ENCODE assay signal across 8 cellular contexts in the genomic region with DNA sequence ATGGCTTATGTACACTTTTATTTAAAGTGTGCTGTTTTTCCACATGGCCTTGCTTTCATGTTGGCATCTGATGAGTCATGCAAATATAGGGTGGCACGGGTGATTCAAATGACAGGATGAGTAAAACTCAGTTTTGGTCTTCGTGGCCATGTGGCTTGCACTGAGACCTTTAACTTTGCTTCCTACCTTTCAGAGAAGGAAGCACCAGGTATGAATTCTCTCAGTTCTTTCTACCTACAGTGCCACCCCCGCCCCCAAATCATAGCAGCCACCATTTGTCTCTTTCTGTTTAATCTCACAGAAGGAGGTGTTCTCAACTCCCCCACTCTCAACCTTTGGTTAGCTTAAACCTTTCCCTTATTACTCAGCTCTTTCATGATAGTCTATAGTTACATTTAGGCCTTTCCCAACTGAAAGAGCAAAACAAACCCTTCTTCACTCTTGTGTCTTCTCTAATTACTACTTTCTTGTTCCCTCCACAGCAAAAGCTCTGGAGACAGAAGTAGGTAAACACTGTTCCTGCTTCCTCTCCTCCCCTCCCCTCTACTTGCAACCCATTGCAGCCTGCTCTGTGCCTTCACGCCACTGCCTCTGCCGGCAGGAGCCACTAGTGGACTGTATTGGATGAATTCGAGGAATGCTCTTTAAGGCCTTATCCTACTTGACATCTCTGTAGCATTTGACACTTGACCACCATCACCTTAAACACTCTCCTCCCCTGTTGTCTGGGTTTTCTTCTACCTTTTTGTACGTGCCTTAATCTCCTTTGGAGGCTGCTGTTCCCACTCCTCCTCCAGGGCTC.
A peak's percentile ranks its signal among the peaks of the same experiment; 100 is the strongest.
DNase-seq lines count a peak whose midpoint lies in the region; ATAC-seq and TF ChIP-seq lines count a peak whose summit lies in the region.

No MANE protein-coding gene starts in this region.

- peak overlapping the region in 1 of 3 donors; percentile 1 for H3K4me3 Mint-ChIP-seq in T-cell

- H3K9me3 ChIP-seq in ectodermal cell (ENCODE audit: control insufficient read depth, low read length) = no peaks in the 10 kb centered on the region
- H3K9me3 ChIP-seq in osteoblast (ENCODE audit: low read depth, low read length) = no peaks in the 10 kb centered on the region
- H3K9me3 ChIP-seq in uterus = no peaks in the 10 kb centered on the region

- POLR2A ChIA-PET in T-cell (lab: Charles Lee) = interaction anchor here in 1 of 2 donors (0.6 kb wide), 1 partner anchor 54 kb away, joined by 6 read pairs; no protein-coding TSS in a partner anchor

- H3K36me3 ChIP-seq in ectodermal cell (ENCODE audit: control insufficient read depth, insufficient read depth, low read length) = no peaks in the 10 kb centered on the region
- no peaks in the 10 kb centered on the region for H3K36me3 ChIP-seq in osteoblast (ENCODE audit: insufficient read depth, low read length)
- H3K36me3 ChIP-seq in uterus = no peaks in the 10 kb centered on the region

- H3K4me2 ChIP-seq in osteoblast (ENCODE audit: insufficient read depth, low read length) = peak overlapping the region; percentile 41

- no peak overlapping the region for H3K4me3 ChIP-seq in ectodermal cell (ENCODE audit: insufficient read depth, low read depth, low read length)
- H3K4me3 ChIP-seq in osteoblast (ENCODE audit: insufficient read depth, low read length) = no peak overlapping the region
- H3K4me3 ChIP-seq in uterus = no peak overlapping the region

- peak; percentile 4 for DNase-seq in SIG-M5 treated with dmso at 0.1 percent for 504 hours (lab: John Stamatoyannopoulos, UW; ENCODE audit: unreplicated experiment)
- no peak for DNase-seq in SIG-M5 (lab: John Stamatoyannopoulos, UW)
- peak in 1 of 34 experiments; percentile 10 for DNase-seq in T-cell
- no peak for DNase-seq in osteoblast (ENCODE audit: insufficient read length, low spot score, missing footprints)
- DNase-seq in uterus = no peak

- H2AFZ ChIP-seq in osteoblast (ENCODE audit: low read length) = no peak overlapping the region

- intact Hi-C loops in uterus (cut with DNase I; ENCODE audit: low total_unique reads) = no loop called here

- H4K20me1 ChIP-seq in osteoblast (ENCODE audit: insufficient read depth, low read length) = peaks cover 19% of the 10 kb centered on the region

- H3K4me1 ChIP-seq in ectodermal cell (ENCODE audit: control insufficient read depth, insufficient read depth, low read length) (peaks cover 40% of the 10 kb centered on the region), osteoblast (ENCODE audit: insufficient read depth, low read length) (peaks cover 29% of the 10 kb centered on the region), uterus (peaks cover 6 to 35% of the 10 kb centered on the region in 2 donors)

- H3K27me3 ChIP-seq in ectodermal cell (ENCODE audit: control insufficient read depth, insufficient read depth, low read length, poor library complexity, severe bottlenecking) = no peaks in the 10 kb centered on the region
- H3K27me3 ChIP-seq in osteoblast (ENCODE audit: insufficient read depth, low read length) = no peaks in the 10 kb centered on the region
- H3K27me3 ChIP-seq in uterus = no peaks in the 10 kb centered on the region

- 64 to 68% methylated on average over 7 of the region's 7 CpGs for WGBS in ectodermal cell, 2 experiments

- H3K27me3 Mint-ChIP-seq in T-cell = no peaks in the 10 kb centered on the region

- peak overlapping the region; percentile 14 to 77 for H3K27ac Mint-ChIP-seq in T-cell

- H3K27ac ChIP-seq in ectodermal cell (ENCODE audit: insufficient read depth, low read depth, low read length, poor library complexity, severe bottlenecking) (peak overlapping the region; percentile 50), osteoblast (ENCODE audit: low read depth, low read length) (peak overlapping the region; percentile 53), uterus (peak overlapping the region; percentile 77 to 80)

- H3K36me3 Mint-ChIP-seq in T-cell = peaks cover 32% of the 10 kb centered on the region

- CTCF ChIA-PET in T-cell (lab: Charles Lee) = interaction anchor here in 1 of 2 donors (1.3 kb wide), 1 partner anchor 27 kb away, joined by 3 read pairs; no protein-coding TSS in a partner anchor

- ATAC-seq in T-cell (replicated peaks in 1 of 4) (peak in 3 of 4 experiments; percentile 63 to 79 (median 78)), HG02938 (IDR thresholded peaks at IDR 0.05; ENCODE audit: unreplicated experiment) (no peak), HG02642 (IDR thresholded peaks at IDR 0.05; ENCODE audit: poor library complexity, unreplicated experiment) (no peak)

- peak; percentile 17 for TF ChIP-seq CTCF in osteoblast (IDR thresholded peaks at IDR 0.05; ENCODE audit: extremely low read depth, low read depth, low read length)
- peak in 2 of 4 experiments; percentile 15 to 26 for TF ChIP-seq CTCF in uterus (IDR thresholded peaks at IDR 0.05)

- peaks cover 42% of the 10 kb centered on the region for H3K79me2 ChIP-seq in osteoblast (ENCODE audit: insufficient read depth, low read length)

- H3K4me1 Mint-ChIP-seq in T-cell = peaks cover 69 to 72% (median 71%) of the 10 kb centered on the region in 3 donors

- H3K9me3 Mint-ChIP-seq in T-cell = peaks cover 0 to 3% (median 0%) of the 10 kb centered on the region in 3 donors

- no peak for TF ChIP-seq POLR2A in uterus (IDR thresholded peaks at IDR 0.05)

Comparison
In these comparisons a context has a peak if more than half of its experiments do, and no peak if none do; other contexts are left out.
1. ATAC-seq: peak in T-cell (3 of 4); none in HG02938 (single experiment) and HG02642 (single experiment).
2. Peak in every context shown above with its lines, with median percentiles within 50 percentile points of each other: H3K27ac ChIP-seq.